18 cellular contexts compared by ENCODE assay signal in the genomic region with DNA sequence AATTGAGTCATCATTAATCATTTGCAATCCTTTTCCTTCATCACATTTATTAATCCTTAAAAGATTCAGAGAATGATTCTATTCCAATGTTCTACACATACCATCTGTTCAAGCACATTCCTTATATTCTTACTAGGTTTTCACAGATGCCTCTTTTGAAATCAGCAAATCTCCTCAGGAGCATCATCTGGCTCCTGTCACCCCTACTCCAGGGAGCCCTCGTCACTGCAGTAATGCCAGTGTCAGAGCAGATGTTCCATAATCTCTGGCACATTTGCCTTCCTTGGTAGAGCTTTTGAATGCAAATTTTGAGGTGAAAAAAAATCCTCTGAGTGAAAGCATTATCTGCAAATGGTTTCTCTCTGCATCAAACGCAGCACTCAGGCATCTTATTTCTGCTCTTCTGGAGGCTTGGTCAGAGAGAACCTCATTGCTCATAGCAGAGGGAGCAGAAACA. TPM values are rescaled to one million over a fixed set of nuclear protein-coding genes. Genes with fewer than 3 reads are reported as not detected.
DNase-seq lines count a peak whose midpoint lies in the region; ATAC-seq, FAIRE-seq and TF ChIP-seq lines count a peak whose summit lies in the region.
"Had no signal": no experiment of that assay in that cellular context is flagged by ENCODE, and none has a peak within 500 bp of the region (broad histone marks: within the 10 kb centered on the region; RNA-seq: fewer than 3 reads in every experiment).

No MANE protein-coding gene starts in this region.

- no peak overlapping the region for H3K4me3 ChIP-seq in IMR-90 (ENCODE audit: insufficient read depth, low read depth, low read length)
- no peak overlapping the region for H3K4me3 ChIP-seq in kidney (ENCODE audit: low read length in 2 of 2)
- H3K4me3 ChIP-seq: heart left ventricle, SK-N-MC had no signal

- intact Hi-C loops in IMR-90 (cut with micrococcal nuclease) (no loop called here), kidney (cut with DNase I) (no loop called here), Right ventricle myocardium inferior (cut with DNase I) (no loop called here)

- H3K79me1 ChIP-seq in IMR-90 (ENCODE audit: low read depth in 1 of 2, low read length in 2 of 2), result no peaks in the 10 kb centered on the region

- no peaks in the 10 kb centered on the region for H3K27me3 ChIP-seq in IMR-90 (ENCODE audit: control insufficient read depth, insufficient read depth, low read length)
- H3K27me3 ChIP-seq: heart left ventricle had no signal

- H3K9me3 Mint-ChIP-seq in brain, result peaks cover 0 to 3% (median 0%) of the 10 kb centered on the region in 5 experiments

- H2AK5ac ChIP-seq in IMR-90 (ENCODE audit: low read depth, low read length), result no peak overlapping the region

- no peak overlapping the region for H2AFZ ChIP-seq in IMR-90 (replicated peaks; ENCODE audit: low read length, poor library complexity)

- CTCF ChIA-PET in IMR-90 (lab: Yijun Ruan, JAX), result interaction anchor here (0.6 to 2.0 kb wide), 2 partner anchors 18 to 442 kb away, joined by 4 to 8 read pairs; no protein-coding TSS in a partner anchor

- H3K36me3 Mint-ChIP-seq in brain, result no peaks in the 10 kb centered on the region

- no peaks in the 10 kb centered on the region for H3K27me3 Mint-ChIP-seq in brain
- H3K27me3 Mint-ChIP-seq: activated CD8-positive, alpha-beta T cell treated with anti-CD3 and anti-CD28 coated beads for 36 hours had no signal

- no TSS peak for BruUV-seq in IMR-90 (replicated peaks; lab: Mats Ljungman, UMichigan)

- in situ Hi-C loops in IMR-90 (cut with MboI; ENCODE audit: low sequenced_read_pairs), result no loop called here

- H3K27ac Mint-ChIP-seq in brain, result peak overlapping the region; percentile 18 to 91 (median 49)
- H3K27ac Mint-ChIP-seq: activated CD8-positive, alpha-beta T cell treated with anti-CD3 and anti-CD28 coated beads for 36 hours; progenitor cell of endocrine pancreas had no signal

- ATAC-seq in GM21723 (IDR thresholded peaks at IDR 0.05; ENCODE audit: unreplicated experiment) (peak; percentile 60), IMR-90 (ENCODE audit: low read depth) (peak; percentile 44; the same call in 1 of the 2 replicates), Right ventricle myocardium inferior (no peak), HG03439 (IDR thresholded peaks at IDR 0.05; ENCODE audit: unreplicated experiment) (no peak), HG02763 (IDR thresholded peaks at IDR 0.05; ENCODE audit: unreplicated experiment) (no peak)
- ATAC-seq: activated CD8-positive, alpha-beta T cell treated with anti-CD3 and anti-CD28 coated beads for 36 hours; esophagus mucosa; heart left ventricle had no signal

- no peaks in the 10 kb centered on the region for H4K20me1 ChIP-seq in IMR-90 (ENCODE audit: insufficient read depth, low read length)

- no peak overlapping the region for H3K4ac ChIP-seq in IMR-90 (ENCODE audit: low read depth, low read length)

- H3K18ac ChIP-seq in IMR-90 (ENCODE audit: low read depth, low read length), result no peak overlapping the region

- H3K14ac ChIP-seq in IMR-90 (replicated peaks; ENCODE audit: low read depth, low read length), result no peak overlapping the region

- no peak for TF ChIP-seq RAD21 in IMR-90 (IDR thresholded peaks at IDR 0.05; ENCODE audit: low read length)

- H2BK120ac ChIP-seq in IMR-90 (ENCODE audit: low read depth, low read length), result no peak overlapping the region

- POLR2A ChIA-PET in IMR-90 (lab: Charles Lee; ENCODE audit: unreplicated experiment), result no interaction called here

- H2BK5ac ChIP-seq in IMR-90 (ENCODE audit: low read depth, low read length, poor library complexity, severe bottlenecking), result no peak overlapping the region

- H3K36me3 ChIP-seq in IMR-90 (ENCODE audit: control insufficient read depth, insufficient read depth, low read length) (no peaks in the 10 kb centered on the region), kidney (ENCODE audit: control insufficient read depth in 1 of 2, insufficient read depth in 2 of 2, low read length in 2 of 2) (no peaks in the 10 kb centered on the region)
- H3K36me3 ChIP-seq: heart left ventricle had no signal

- H2BK20ac ChIP-seq in IMR-90 (ENCODE audit: low read depth, low read length), result no peak overlapping the region

- dilution Hi-C loops in IMR-90 (cut with HindIII; ENCODE audit: low sequenced_read_pairs, unreplicated experiment), result no loop called here

- H4K8ac ChIP-seq in IMR-90 (ENCODE audit: low read depth in 2 of 2, low read length in 2 of 2), result no peak overlapping the region

- no peak overlapping the region for H3K27ac ChIP-seq in IMR-90 (ENCODE audit: insufficient read depth, low read length)
- H3K27ac ChIP-seq in kidney (ENCODE audit: low read depth in 2 of 2, low read length in 2 of 2), result no peak overlapping the region
- H3K27ac ChIP-seq: heart left ventricle, SK-N-MC had no signal

- no peak overlapping the region for H3K56ac ChIP-seq in IMR-90 (ENCODE audit: extremely low read depth, insufficient read depth, low read length)

- H3K4me3 Mint-ChIP-seq in brain, result peak overlapping the region in 1 of 5 experiments; percentile 16
- H3K4me3 Mint-ChIP-seq: activated CD8-positive, alpha-beta T cell treated with anti-CD3 and anti-CD28 coated beads for 36 hours had no signal

- H3K9me3 ChIP-seq in IMR-90 (ENCODE audit: control insufficient read depth, insufficient read depth, low read length), result no peaks in the 10 kb centered on the region
- H3K9me3 ChIP-seq in kidney (ENCODE audit: control insufficient read depth in 1 of 2, low read length in 2 of 2), result no peaks in the 10 kb centered on the region
- H3K9me3 ChIP-seq: heart left ventricle had no signal

- no peak for TF ChIP-seq POLR2A in GM12891 (IDR thresholded peaks at IDR 0.05; ENCODE audit: low read depth, low read length)
- TF ChIP-seq POLR2A in IMR-90 (IDR thresholded peaks at IDR 0.05; ENCODE audit: low read depth, low read length), result no peak

- no peak overlapping the region for H4K91ac ChIP-seq in IMR-90 (ENCODE audit: insufficient read depth, low read depth, low read length)

- FAIRE-seq in GM12891 (lab: Jason Lieb, UNC) (peak; percentile 13), kidney (lab: Jason Lieb, UNC) (no peak)
- FAIRE-seq: TTC549 had no signal

- H2AK9ac ChIP-seq in IMR-90 (replicated peaks; ENCODE audit: low read depth, low read length, poor library complexity), result no peak overlapping the region

- H3K9me1 ChIP-seq in IMR-90 (ENCODE audit: insufficient read depth, low read length), result no peaks in the 10 kb centered on the region; the same call in 1 of the 2 replicates

- no peak for DNase-seq in GM12891 (ENCODE audit: insufficient read length, low spot score)
- DNase-seq in IMR-90, result no peak
- DNase-seq in kidney, result no peak
- DNase-seq in Right ventricle myocardium inferior (ENCODE audit: missing footprints), result no peak
- DNase-seq: activated CD8-positive, alpha-beta T cell treated with anti-CD3 and anti-CD28 coated beads for 36 hours; activated effector memory CD4-positive, alpha-beta T cell treated with Interleukin-2 at 50 U/mL for 16 hours; Caco-2; cortex of kidney; heart left ventricle had no signal

- H3K4me1 ChIP-seq in IMR-90 (ENCODE audit: control insufficient read depth, insufficient read depth, low read length), result no peaks in the 10 kb centered on the region
- no peaks in the 10 kb centered on the region for H3K4me1 ChIP-seq in kidney (ENCODE audit: control insufficient read depth in 1 of 2, insufficient read depth in 1 of 2, low read depth in 1 of 2, low read length in 2 of 2)

- H3K9ac ChIP-seq in IMR-90 (ENCODE audit: low read depth, low read length) (no peak overlapping the region), kidney (ENCODE audit: low read length in 2 of 2) (no peak overlapping the region)

- H4K5ac ChIP-seq in IMR-90 (ENCODE audit: low read depth, low read length), result no peak overlapping the region

- WGBS in IMR-90 (ENCODE audit: extremely low coverage in 2 of 2, insufficient read length in 1 of 2), 2 experiments, result no CpG with 5 or more reads among the region's 2 CpGs

- no peak overlapping the region for H2BK15ac ChIP-seq in IMR-90 (ENCODE audit: low read depth, low read length)

- TF ChIP-seq CTCF in IMR-90 (conservative IDR thresholded peaks at IDR 0.05; ENCODE audit: low read depth, low read length) (no peak), brain (conservative IDR thresholded peaks at IDR 0.05) (no peak), kidney (IDR thresholded peaks at IDR 0.05; ENCODE audit: borderline replicate concordance, extremely low read depth, insufficient read depth) (no peak)

- peaks cover 9% of the 10 kb centered on the region for H3K4me1 Mint-ChIP-seq in brain

- no peak overlapping the region for H3K4me2 ChIP-seq in IMR-90 (ENCODE audit: low read depth, low read length)

- H3K23ac ChIP-seq in IMR-90 (ENCODE audit: low read depth, low read length), result no peak overlapping the region

TF ChIP-seq in GM12891, 5 proteins besides CTCF, POLR2A, EP300 and RAD21:
- no peak for TF ChIP-seq PAX5 (IDR thresholded peaks at IDR 0.05; ENCODE audit: insufficient read depth, low read length, severe bottlenecking)
- TF ChIP-seq POU2F2 (IDR thresholded peaks at IDR 0.05; ENCODE audit: low read depth, low read length), result peak; percentile 76; the same call in 1 of the 2 replicates
- no peak for TF ChIP-seq SPI1 (IDR thresholded peaks at IDR 0.05; ENCODE audit: low read depth, low read length)
- TF ChIP-seq TAF1 (IDR thresholded peaks at IDR 0.05; ENCODE audit: low read depth, low read length), result no peak
- no peak for TF ChIP-seq POLR2AphosphoS5 (IDR thresholded peaks at IDR 0.05; ENCODE audit: low read depth, low read length)

TF ChIP-seq in IMR-90, 13 proteins besides CTCF, POLR2A, EP300 and RAD21:
- TF ChIP-seq FOS (IDR thresholded peaks at IDR 0.05; ENCODE audit: low read depth, low read length) (no peak), MAZ (IDR thresholded peaks at IDR 0.05; ENCODE audit: borderline replicate concordance, low read depth, low read length) (no peak), RFX5 (IDR thresholded peaks at IDR 0.05; ENCODE audit: low read depth, low read length) (no peak)

RNA-seq across cellular contexts. Expression of gene KCNV2, which starts 7.6 kb away (rescaled TPM):
- polyA plus RNA-seq in GM12891 (2012; ENCODE audit: low read depth, missing spikeins), result 0.22 TPM
- total RNA-seq in IMR-90 (2012; rRNA removed) (not detected in 2 replicates), kidney (not detected), Right ventricle myocardium inferior (not detected)
- polyA plus RNA-seq in IMR-90 (2012; rRNA removed) (not detected in 2 replicates), brain (ENCODE audit: insufficient read depth, low read depth, low replicate concordance) (not detected), kidney (ENCODE audit: insufficient read depth, low read depth, low replicate concordance) (not detected)
- not detected in 2 replicates for polyA plus RNA-seq in IMR-90 (2012; cell fraction: cytosol; rRNA removed)
- not detected in 2 replicates for polyA plus RNA-seq in IMR-90 (2012; cell fraction: nucleus; rRNA removed; ENCODE audit: low replicate concordance)
- total RNA-seq: activated CD8-positive, alpha-beta T cell treated with anti-CD3 and anti-CD28 coated beads for 36 hours; Caco-2; esophagus mucosa; heart left ventricle; progenitor cell of endocrine pancreas had no signal
- polyA plus RNA-seq: AG04450, heart left ventricle had no signal

Comparison
In these comparisons a context has a peak if more than half of its experiments do, and no peak if none do; other contexts are left out.
1. ATAC-seq: peak in GM21723 (single experiment) and IMR-90 (single experiment); none in Right ventricle myocardium inferior (single experiment), HG03439 (single experiment) and HG02763 (single experiment).